Comparison of ENCODE assay signal across 29 cellular contexts in the genomic region with DNA sequence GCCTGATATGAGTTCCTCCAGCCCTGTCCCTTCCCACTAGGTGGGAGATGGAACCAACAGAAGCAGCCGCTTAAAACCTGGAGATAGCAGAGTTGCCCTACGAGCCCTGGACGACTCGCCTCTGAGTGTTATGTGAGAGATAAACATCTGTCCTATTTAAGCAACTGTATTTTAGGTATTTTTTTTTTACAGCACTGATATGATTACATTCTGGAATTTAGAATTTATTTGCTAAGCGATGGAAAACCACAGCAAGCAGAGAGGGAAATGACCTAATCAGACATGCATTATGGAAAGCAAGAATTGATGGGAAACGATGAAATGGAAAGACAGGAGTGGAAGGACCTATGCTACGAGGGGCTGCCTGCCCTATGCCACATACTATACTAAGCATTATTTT.
"Had no signal": no experiment of that assay in that cellular context is flagged by ENCODE, and none has a peak within 500 bp of the region (broad histone marks: within the 10 kb centered on the region; RNA-seq: fewer than 3 reads in every experiment).

No MANE protein-coding gene starts in this region.

- H3K27ac ChIP-seq: ovary, right lobe of liver, skin epidermis, thoracic aorta, upper lobe of left lung, vagina had no signal

- H3K4me1 ChIP-seq: right lobe of liver, upper lobe of left lung had no signal

- H3K27me3 ChIP-seq: ovary, right lobe of liver, upper lobe of left lung, vagina had no signal

- H3K9me3 ChIP-seq: ovary, right lobe of liver, thoracic aorta, upper lobe of left lung, vagina had no signal

- H3K4me3 ChIP-seq: ovary, right lobe of liver, skin epidermis, thoracic aorta, upper lobe of left lung, vagina had no signal

- ATAC-seq: effector memory CD8-positive, alpha-beta T cell; left colon; stimulated activated effector memory CD8-positive, alpha-beta T cell treated with anti-CD3 and anti-CD28 coated beads, Interleukin-12 subunit alpha, Interleukin-12 subunit beta, amount 100 ng/mL, for 72 hours; T-helper 17 cell had no signal

- H3K36me3 ChIP-seq: ovary, right lobe of liver, thoracic aorta, upper lobe of left lung, vagina had no signal

- DNase-seq: activated CD4-positive, alpha-beta memory T cell treated with anti-CD3 and anti-CD28 coated beads for 36 hours; activated CD4-positive, alpha-beta T cell treated with anti-CD3 and anti-CD28 coated beads, Interleukin-2, amount 10 ng/mL, durations not matched to agents 24 days and 14 days; activated CD4-positive, CD25-positive, alpha-beta regulatory T cell treated with anti-CD3 and anti-CD28 coated beads, Interleukin-2, amount 50 U/mL, for 72 hours; activated CD8-positive, alpha-beta memory T cell treated with anti-CD3 and anti-CD28 coated beads, Interleukin-2, amount 50 U/mL, for 48 hours; activated gamma-delta T cell; activated naive CD4-positive, alpha-beta T cell treated with anti-CD3 and anti-CD28 coated beads, Interleukin-2, amount 10 ng/mL, durations not matched to agents 7 days and 5 days; activated naive CD8-positive, alpha-beta T cell treated with anti-CD3 and anti-CD28 coated beads, Interleukin-2, amount 10 ng/mL, durations not matched to agents 7 days and 5 days; activated T-cell treated with anti-CD3 and anti-CD28 coated beads, Interleukin-2, amount 50 U/mL, for 24 hours; amygdala; cortex of kidney; effector memory CD8-positive, alpha-beta T cell; foreskin fibroblast; head of caudate nucleus; hippocampal formation; kidney; left colon; mammary epithelial cell; naive B cell; nephron progenitor cell; ovary; right lobe of liver; stimulated activated CD4-positive, alpha-beta T cell treated with anti-CD3 and anti-CD28 coated beads, Interleukin-4, amount 100 ng/mL, for 24 hours; T-helper 17 cell; T1000; upper lobe of left lung had no signal
